8 cellular contexts compared by ENCODE assay signal in the genomic region with DNA sequence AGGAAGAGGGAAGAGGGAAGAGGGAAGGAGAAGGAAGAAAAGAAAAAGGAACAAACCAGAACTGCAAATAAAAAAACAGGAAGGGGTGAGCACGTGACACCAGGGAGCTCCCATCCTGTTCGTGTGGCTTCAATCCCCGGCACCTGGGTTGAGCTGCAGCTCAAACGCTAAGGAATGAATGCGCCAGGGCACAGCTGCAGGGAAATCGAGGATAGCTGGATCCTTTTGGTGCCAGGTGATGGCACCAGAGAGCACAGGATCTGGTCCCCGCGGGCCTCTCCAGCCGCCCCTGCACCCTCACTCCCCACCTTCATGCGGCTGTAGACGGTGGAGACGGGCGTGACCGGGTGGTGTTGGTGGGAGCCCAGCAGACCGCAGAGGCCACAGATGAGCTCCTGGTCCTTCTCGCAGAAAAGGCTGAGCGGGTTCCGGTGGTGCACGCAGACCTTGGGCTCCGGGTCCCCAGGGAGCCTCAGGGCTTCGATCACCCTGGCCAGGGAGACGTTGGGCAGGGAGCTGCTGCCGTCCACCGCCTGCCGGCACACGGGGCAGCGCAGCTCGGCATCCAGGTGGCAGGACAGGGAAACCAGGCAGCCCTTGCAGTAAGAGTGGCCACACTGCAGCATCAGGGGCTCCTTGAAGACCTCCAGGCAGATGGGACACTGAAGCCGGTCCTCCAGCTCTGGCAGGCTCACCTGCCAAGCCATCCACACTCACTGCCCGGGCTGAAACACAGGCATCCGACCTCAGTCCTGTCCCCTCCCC. TPM values are rescaled to one million over a fixed set of nuclear protein-coding genes. Genes with fewer than 3 reads are reported as not detected.
A peak's percentile ranks its signal among the peaks of the same experiment; 100 is the strongest.
DNase-seq lines count a peak whose midpoint lies in the region; ATAC-seq, FAIRE-seq and TF ChIP-seq lines count a peak whose summit lies in the region.
"Not testable (repeated sequence)": the region's sequence is repeated elsewhere in the genome, so short reads cannot be mapped to it uniquely, and the experiment has no call there.

No MANE protein-coding gene starts in this region.

- intact Hi-C loops in CD4-positive, alpha-beta T cell (cut with DNase I, micrococcal nuclease), result loop anchor here (1.0 kb wide), 2 partner anchors 127 to 128 kb away; no protein-coding TSS in a partner anchor
- intact Hi-C loops in mucosa of descending colon (cut with DNase I, micrococcal nuclease), result not testable (repeated sequence)

- H3K4me3 Mint-ChIP-seq in CD4-positive, alpha-beta T cell, result peak overlapping the region; percentile 70

- not testable (repeated sequence) for H3K27me3 Mint-ChIP-seq in CD4-positive, alpha-beta T cell

- peak overlapping the region; percentile 44 for H3K27ac Mint-ChIP-seq in CD4-positive, alpha-beta T cell

- H4K20me1 ChIP-seq in fibroblast of lung (ENCODE audit: control insufficient read depth, extremely low read depth, insufficient read depth, low read length), result not testable (repeated sequence)

- POLR2A ChIA-PET in CD4-positive, alpha-beta T cell (lab: Charles Lee), result interaction anchor here (0.8 to 1.0 kb wide), 3 partner anchors 11 to 128 kb away, joined by 3 to 4 read pairs (median 4); partner anchors contain the start of gene NSUN5

- H3K27ac ChIP-seq in CD4-positive, alpha-beta T cell (ENCODE audit: low read depth, low read length); fibroblast of lung (ENCODE audit: insufficient read depth, low read length): not testable (repeated sequence)

- peak; percentile 94 for ATAC-seq in CD4-positive, alpha-beta T cell (ENCODE audit: poor library complexity)
- peak; percentile 93 for ATAC-seq in SK-N-SH treated with all-trans-retinoic acid at 6 μM for 48 hours
- ATAC-seq in mucosa of descending colon, result peak; percentile 81

- not testable (repeated sequence) for H2AFZ ChIP-seq in fibroblast of lung (ENCODE audit: low read length)

- H3K9me3 ChIP-seq in CD4-positive, alpha-beta T cell (ENCODE audit: control insufficient read depth, low read length); fibroblast of lung (ENCODE audit: control insufficient read depth, insufficient read depth, low read depth, low read length); mucosa of descending colon: not testable (repeated sequence)

- H3K4me3 ChIP-seq in fibroblast of lung (replicated peaks in 1 of 4; ENCODE audit: control extremely low read depth in 1 of 4, insufficient read depth in 1 of 4, low read depth in 3 of 4, low read length in 4 of 4); mucosa of descending colon: not testable (repeated sequence)

- peak overlapping the region; percentile 32 for H3K4me2 ChIP-seq in fibroblast of lung (ENCODE audit: extremely low read depth, insufficient read depth, low read length)

- peak; percentile 18 to 56 (median 35) for DNase-seq in CD4-positive, alpha-beta T cell
- DNase-seq in H54 (ENCODE audit: insufficient read length, low spot score), result peak; percentile 32
- DNase-seq in NCI-H1436 (lab: John Stamatoyannopoulos, UW), result peak; percentile 65
- DNase-seq in activated effector memory CD4-positive, alpha-beta T cell treated with anti-CD3 and anti-CD28 coated beads, Interleukin-2, amount 50 U/mL, for 16 hours, result peak; percentile 78
- DNase-seq in fibroblast of lung (ENCODE audit: low read depth in 2 of 2), result peak; percentile 46 to 48
- DNase-seq in mucosa of descending colon, result peak in 2 of 3 donors; percentile 54 to 55
- DNase-seq in stimulated activated CD8-positive, alpha-beta memory T cell treated with anti-CD3 and anti-CD28 coated beads, Interleukin-15, amount 100 ng/mL, for 1 hour (ENCODE audit: low read depth), result peak; percentile 10

- not testable (repeated sequence) for H3K9me3 Mint-ChIP-seq in CD4-positive, alpha-beta T cell

- not testable (repeated sequence) for H3K4me1 ChIP-seq in fibroblast of lung (ENCODE audit: control insufficient read depth, extremely low read depth, insufficient read depth, low read length); mucosa of descending colon (ENCODE audit: low read depth)

- CTCF ChIA-PET in CD4-positive, alpha-beta T cell (lab: Charles Lee), result interaction anchor here (0.6 to 1.1 kb wide), 6 partner anchors 10 to 196 kb away, joined by 3 to 4 read pairs (median 3); no protein-coding TSS in a partner anchor

- not testable (repeated sequence) for H3K9ac ChIP-seq in fibroblast of lung (ENCODE audit: insufficient read depth, low read length)

- H3K36me3 Mint-ChIP-seq in CD4-positive, alpha-beta T cell (ENCODE audit: low read depth), result not testable (repeated sequence)

- H3K36me3 ChIP-seq in fibroblast of lung (ENCODE audit: control insufficient read depth, insufficient read depth, low read length); mucosa of descending colon (ENCODE audit: low read depth): not testable (repeated sequence)

- not testable (repeated sequence) for H3K79me2 ChIP-seq in fibroblast of lung (ENCODE audit: control insufficient read depth, insufficient read depth, low read length)

- not testable (repeated sequence) for H3K27me3 ChIP-seq in CD4-positive, alpha-beta T cell (ENCODE audit: control insufficient read depth, insufficient read depth, low read length); fibroblast of lung (ENCODE audit: control insufficient read depth, insufficient read depth, low read length)

- not testable (repeated sequence) for H3K4me1 Mint-ChIP-seq in CD4-positive, alpha-beta T cell (ENCODE audit: low read depth)

- peak; percentile 61 for TF ChIP-seq CTCF in CD4-positive, alpha-beta T cell (IDR thresholded peaks at IDR 0.05)
- TF ChIP-seq CTCF in fibroblast of lung (conservative IDR thresholded peaks at IDR 0.05 in 1 of 2, IDR thresholded peaks at IDR 0.05 in 1 of 2; ENCODE audit: low read depth in 1 of 2, low read length in 2 of 2), result peak; percentile 25 to 65
- TF ChIP-seq CTCF in mucosa of descending colon (IDR thresholded peaks at IDR 0.05), result not testable (repeated sequence)

- not testable (repeated sequence) for TF ChIP-seq POLR2A in H54 (IDR thresholded peaks at IDR 0.05; ENCODE audit: low read depth, low read length)

- FAIRE-seq in H54 (lab: Jason Lieb, UNC), result not testable (repeated sequence)

RNA-seq across cellular contexts. Expression of gene TRIM50, which starts 3.6 kb away (rescaled TPM):
- total RNA-seq in CD4-positive, alpha-beta T cell, result under 1 TPM in 1 of 2 experiments, not detected in 1; 0.17 TPM
- not detected in 2 replicates for total RNA-seq in fibroblast of lung
- polyA plus RNA-seq in fibroblast of lung, result not detected in 2 replicates
- not detected in 2 replicates for polyA plus RNA-seq in fibroblast of lung (2012)
- polyA minus RNA-seq in fibroblast of lung (ENCODE audit: low replicate concordance), result not detected in 2 replicates
- total RNA-seq in mucosa of descending colon, result under 1 TPM in 1 of 3 donors, not detected in 2; 0.35 TPM

RNA-seq across cellular contexts. Expression of gene FKBP6, which starts 3.7 kb away (rescaled TPM):
- total RNA-seq in CD4-positive, alpha-beta T cell, result not detected
- total RNA-seq in fibroblast of lung (not detected in 2 replicates), mucosa of descending colon (not detected)
- not detected in 2 replicates for polyA plus RNA-seq in fibroblast of lung
- polyA plus RNA-seq in fibroblast of lung (2012), result not detected in 2 replicates
- polyA minus RNA-seq in fibroblast of lung (ENCODE audit: low replicate concordance), result not detected in 2 replicates

RNA-seq across cellular contexts. Expression of gene NSUN5, which starts 15.6 kb away (rescaled TPM):
- total RNA-seq in CD4-positive, alpha-beta T cell, result 10 to 100 TPM; 31.2 to 32.6 TPM
- total RNA-seq in fibroblast of lung, result 16.9 and 17.5 TPM in 2 replicates
- 6.6 and 12.9 TPM in 2 replicates for polyA plus RNA-seq in fibroblast of lung
- polyA plus RNA-seq in fibroblast of lung (2012), result 8.0 and 18.5 TPM in 2 replicates
- 8.5 and 17.0 TPM in 2 replicates for polyA minus RNA-seq in fibroblast of lung (ENCODE audit: low replicate concordance)
- total RNA-seq in mucosa of descending colon, result 10 to 100 TPM; 18.9 to 26.7 (median 21.0) TPM

Comparison
In these comparisons a context has a peak if more than half of its experiments do, and no peak if none do; other contexts are left out.
1. DNase-seq: peak in every context shown above with its lines; median percentile 78 in activated effector memory CD4-positive, alpha-beta T cell treated with anti-CD3 and anti-CD28 coated beads, Interleukin-2, amount 50 U/mL, for 16 hours; 65 in NCI-H1436; 54 in mucosa of descending colon; 47 in fibroblast of lung; 35 in CD4-positive, alpha-beta T cell; 32 in H54; 10 in stimulated activated CD8-positive, alpha-beta memory T cell treated with anti-CD3 and anti-CD28 coated beads, Interleukin-15, amount 100 ng/mL, for 1 hour.